In the genomic region with DNA sequence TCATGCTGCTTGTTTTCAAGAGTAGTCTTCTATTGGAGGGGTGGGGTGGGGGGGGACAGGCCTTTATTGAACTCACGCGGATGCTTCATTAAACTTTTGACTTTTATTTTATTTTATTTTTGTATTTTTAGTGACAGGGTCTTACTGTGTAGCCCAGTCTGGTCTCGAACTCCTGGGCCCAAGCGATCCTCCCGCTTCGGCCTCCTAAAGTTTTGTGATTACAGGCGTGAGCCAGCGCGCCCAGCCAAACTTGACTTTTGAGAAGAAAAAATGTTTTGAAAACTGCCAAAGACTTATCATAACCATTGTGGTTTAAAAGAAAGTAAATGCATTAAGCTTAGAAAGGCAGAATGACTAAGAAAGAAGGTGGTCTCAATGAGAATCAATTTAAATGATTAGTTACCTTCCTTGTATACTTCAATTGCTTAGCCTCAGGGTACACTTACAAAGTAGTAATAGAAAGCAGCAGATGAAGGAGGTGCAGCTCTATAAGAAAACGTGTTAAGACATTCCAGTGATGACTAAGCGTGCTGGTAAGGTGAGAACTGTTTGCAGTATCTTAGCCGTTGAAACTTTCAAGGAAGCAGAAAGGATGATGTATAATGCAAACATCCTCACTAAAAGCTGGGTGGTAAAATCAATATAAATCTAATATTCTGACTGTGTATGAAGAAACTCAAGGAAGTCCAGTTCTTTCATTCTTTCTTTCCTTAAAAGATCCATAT, we compare ENCODE assay signal across 1 cellular context.
TF ChIP-seq lines count a peak whose summit lies in the region.

No MANE protein-coding gene starts in this region.

TF ChIP-seq in GM23338, 12 proteins besides CTCF, POLR2A, EP300 and RAD21 (continued from another document):
- TF ChIP-seq ZNF462 (CRISPR knock-in tag; IDR thresholded peaks at IDR 0.05) (no peak), EZH2phosphoT487 (IDR thresholded peaks at IDR 0.05; ENCODE audit: unreplicated experiment) (no peak)
